In genomic region chrX:104165894-104166734, GRCh38 we compare ENCODE assay signal across 1 cellular context.
TF ChIP-seq lines count a peak whose summit lies in the region.

Gene FAM199X (plus strand): TSS chrX:104166453. CDS start chrX:104166786, 333 bp downstream.

TF ChIP-seq in K562, 482 proteins besides CTCF, POLR2A, EP300 and RAD21 (continued from another document and continues in another):
- TF ChIP-seq ZNF609 (CRISPR knock-in tag; IDR thresholded peaks at IDR 0.05; ENCODE audit: borderline replicate concordance): 0 out of 2 replicates have a peak, but pooled peaks have one; percentile 59
- TF ChIP-seq GTF2B (IDR thresholded peaks at IDR 0.05; ENCODE audit: extremely low read depth, insufficient read length): no peak
- no peak for TF ChIP-seq ZNF408 (CRISPR knock-in tag; IDR thresholded peaks at IDR 0.05; ENCODE audit: low read depth)
- TF ChIP-seq FOXO4 (CRISPR knock-in tag; IDR thresholded peaks at IDR 0.05): no peak
- peak; percentile 35 for TF ChIP-seq POLR2B (IDR thresholded peaks at IDR 0.05; ENCODE audit: low read depth, partially characterized antibody)
- no peak for TF ChIP-seq TEAD4 (IDR thresholded peaks at IDR 0.05; ENCODE audit: low read length)
- no peak for TF ChIP-seq TEAD4 (CRISPR knock-in tag; IDR thresholded peaks at IDR 0.05; ENCODE audit: borderline replicate concordance)
- TF ChIP-seq TAL1 (IDR thresholded peaks at IDR 0.05): no peak
- TF ChIP-seq HNRNPUL1 (IDR thresholded peaks at IDR 0.05; ENCODE audit: low read length): no peak
- TF ChIP-seq PHTF2 (CRISPR knock-in tag; IDR thresholded peaks at IDR 0.05): no peak
- TF ChIP-seq NCOA1 (IDR thresholded peaks at IDR 0.05; ENCODE audit: low read depth): no peak
- peak; percentile 45; the same call in 1 of the 2 replicates for TF ChIP-seq CREB1 (IDR thresholded peaks at IDR 0.05)
- peak; percentile 40; the same call in 1 of the 2 replicates for TF ChIP-seq CREB1 (CRISPR knock-in tag; IDR thresholded peaks at IDR 0.05)
- no peak for TF ChIP-seq ZBTB12 (CRISPR knock-in tag; IDR thresholded peaks at IDR 0.05)
- TF ChIP-seq HNRNPH1 (optimal IDR thresholded peaks at IDR 0.05; ENCODE audit: low read depth, low read length): no peak
- 0 out of 4 replicates have a peak, but pooled peaks of 1 of the 2 experiments have one; percentile 50 for TF ChIP-seq ARNT (IDR thresholded peaks at IDR 0.05)
- TF ChIP-seq RCOR1 (IDR thresholded peaks at IDR 0.05; ENCODE audit: borderline replicate concordance in 1 of 2, low read depth in 2 of 2, low read length in 2 of 2): peak in 1 of 2 experiments; percentile 41; a peak in 1 of 4 replicates
- no peak for TF ChIP-seq PRPF4 (IDR thresholded peaks at IDR 0.05; ENCODE audit: insufficient read depth, low read depth, low read length, poor library complexity, severe bottlenecking)
- 0 out of 4 replicates have a peak, but pooled peaks have one; percentile 34 to 35 for TF ChIP-seq UBTF (IDR thresholded peaks at IDR 0.05; ENCODE audit: borderline replicate concordance in 1 of 2, low read depth in 2 of 2, low read length in 2 of 2)
- no peak for TF ChIP-seq ZNF12 (CRISPR knock-in tag; IDR thresholded peaks at IDR 0.05)
- no peak for TF ChIP-seq ZNF354B (CRISPR knock-in tag; IDR thresholded peaks at IDR 0.05)
- peak; percentile 88 for TF ChIP-seq POLR2G (IDR thresholded peaks at IDR 0.05; ENCODE audit: low read depth, low read length)
- no peak for TF ChIP-seq MTA2 (IDR thresholded peaks at IDR 0.05; ENCODE audit: low read depth)
- no peak for TF ChIP-seq ZNF311 (CRISPR knock-in tag; IDR thresholded peaks at IDR 0.05)
- no peak for TF ChIP-seq KDM4B (IDR thresholded peaks at IDR 0.05; ENCODE audit: borderline replicate concordance in 2 of 2, low read depth in 1 of 2)
- no peak for TF ChIP-seq MYNN (IDR thresholded peaks at IDR 0.05)
- no peak for TF ChIP-seq MYNN (CRISPR knock-in tag; IDR thresholded peaks at IDR 0.05)
- no peak for TF ChIP-seq THRB (CRISPR knock-in tag; conservative IDR thresholded peaks at IDR 0.05)
- TF ChIP-seq NCOA4 (IDR thresholded peaks at IDR 0.05; ENCODE audit: partially characterized antibody): no peak
- TF ChIP-seq NR0B1 (IDR thresholded peaks at IDR 0.05; ENCODE audit: partially characterized antibody): no peak
- TF ChIP-seq MAFF (IDR thresholded peaks at IDR 0.05; ENCODE audit: low read length): no peak
- TF ChIP-seq SNAPC5 (CRISPR knock-in tag; IDR thresholded peaks at IDR 0.05): no peak
- no peak for TF ChIP-seq SIRT6 (IDR thresholded peaks at IDR 0.05; ENCODE audit: low read depth, low read length)
- TF ChIP-seq HBP1 (CRISPR knock-in tag; IDR thresholded peaks at IDR 0.05): no peak
- peak; percentile 62 for TF ChIP-seq TAF9B (IDR thresholded peaks at IDR 0.05; ENCODE audit: partially characterized antibody)
- no peak for TF ChIP-seq U2AF2 (optimal IDR thresholded peaks at IDR 0.05; ENCODE audit: low read depth, low read length)
- no peak for TF ChIP-seq ZNF589 (CRISPR knock-in tag; IDR thresholded peaks at IDR 0.05; ENCODE audit: low read depth)
- no peak for TF ChIP-seq STAT5B (CRISPR knock-in tag; IDR thresholded peaks at IDR 0.05)
- no peak for TF ChIP-seq PTRF (tag; IDR thresholded peaks at IDR 0.05)
- TF ChIP-seq SIN3A (IDR thresholded peaks at IDR 0.05; ENCODE audit: borderline replicate concordance in 2 of 2, control insufficient read depth in 1 of 2, low read depth in 2 of 2, low read length in 2 of 2): peak in 1 of 2 experiments; percentile 22; a peak in 1 of 4 replicates
- TF ChIP-seq DNMT1 (IDR thresholded peaks at IDR 0.05): no peak
- TF ChIP-seq CHCHD3 (CRISPR knock-in tag; IDR thresholded peaks at IDR 0.05): no peak
- no peak for TF ChIP-seq RBM14 (IDR thresholded peaks at IDR 0.05; ENCODE audit: borderline replicate concordance, insufficient read depth, low read depth, low read length)
- 0 out of 4 replicates have a peak, but pooled peaks of 1 of the 2 experiments have one; percentile 19 for TF ChIP-seq SRF (CRISPR knock-in tag; IDR thresholded peaks at IDR 0.05)
- TF ChIP-seq ZFP91 (CRISPR knock-in tag; IDR thresholded peaks at IDR 0.05): no peak
- no peak for TF ChIP-seq CHD4 (IDR thresholded peaks at IDR 0.05; ENCODE audit: insufficient read depth, insufficient replicate concordance, low read depth, low read length, poor library complexity, severe bottlenecking)
- peak; percentile 54; the same call in 1 of the 2 replicates for TF ChIP-seq MYC (IDR thresholded peaks at IDR 0.05; ENCODE audit: low read depth, low read length)
- TF ChIP-seq MYC (CRISPR knock-in tag; IDR thresholded peaks at IDR 0.05; ENCODE audit: borderline replicate concordance, low read depth): 0 out of 2 replicates have a peak, but pooled peaks have one; percentile 14
- TF ChIP-seq XRCC4 (IDR thresholded peaks at IDR 0.05; ENCODE audit: extremely low read depth, insufficient read depth, insufficient read length): no peak
- no peak for TF ChIP-seq SMAD3 (CRISPR knock-in tag; conservative IDR thresholded peaks at IDR 0.05)
